Comparison of ENCODE assay signal across 26 cellular contexts in the genomic region with DNA sequence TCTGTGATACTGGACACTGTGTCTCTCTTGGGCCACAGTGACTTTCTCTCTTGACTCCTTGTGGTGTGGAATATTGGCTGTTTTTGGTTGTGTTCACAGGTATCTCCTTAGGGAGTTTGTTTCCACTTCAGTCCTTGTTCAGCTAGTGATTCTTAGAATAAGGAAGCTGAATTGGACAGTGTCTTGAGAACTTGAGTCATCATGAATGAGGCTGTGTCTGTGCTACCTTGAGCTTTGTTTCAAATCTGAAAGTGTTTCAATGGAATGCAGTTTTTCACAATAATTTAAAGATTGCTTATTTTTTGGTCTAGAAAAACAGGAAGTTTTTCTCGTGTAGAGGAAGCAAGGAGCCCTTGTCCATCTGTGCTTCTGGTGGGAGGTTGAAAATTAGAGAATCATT.
"Had no signal": no experiment of that assay in that cellular context is flagged by ENCODE, and none has a peak within 500 bp of the region (broad histone marks: within the 10 kb centered on the region; RNA-seq: fewer than 3 reads in every experiment).

No MANE protein-coding gene starts in this region.

- FAIRE-seq: astrocyte, RCC 7860, TTC549 had no signal

- DNase-seq: activated CD4-positive, alpha-beta T cell treated with anti-CD3 and anti-CD28 coated beads for 36 hours; activated CD4-positive, alpha-beta T cell treated with anti-CD3 and anti-CD28 coated beads, Interleukin-2, amount 50 U/mL, for 1 hour; activated CD8-positive, alpha-beta memory T cell treated with anti-CD3 and anti-CD28 coated beads, Interleukin-2, amount 50 U/mL, for 4 hours; activated CD8-positive, alpha-beta T cell treated with anti-CD3 and anti-CD28 coated beads for 36 hours; activated naive CD4-positive, alpha-beta T cell treated with Interleukin-2 at 50 U/mL for 16 hours; activated naive CD8-positive, alpha-beta T cell treated with anti-CD3 and anti-CD28 coated beads, Interleukin-2, amount 50 U/mL, for 24 hours; activated T-cell treated with anti-CD3 and anti-CD28 coated beads, Interleukin-2, amount 50 U/mL, for 1 hour; amniotic stem cell; cerebellar nuclear complex; Kasumi-1; KBM-7; NCI-H1092 treated with DMSO at 0.1 percent for 48 hours; NCI-H1436; NCI-H187; NCI-H2081; NCI-H510A treated with DMSO at 0.1 percent for 48 hours; NCI-H69; NK-92 treated with Interleukin-12 subunit alpha and Interleukin-12 subunit beta, amount 100 ng/mL, for 24 hours; SHP77 treated with DMSO at 0.1 percent for 48 hours; T-helper 2 cell; T1000; WERI-Rb-1 had no signal

- H3K36me3 ChIP-seq: WERI-Rb-1 had no signal

- H3K27ac ChIP-seq: WERI-Rb-1 had no signal

- ATAC-seq: activated CD4-positive, alpha-beta T cell treated with anti-CD3 and anti-CD28 coated beads for 36 hours; activated CD8-positive, alpha-beta T cell treated with anti-CD3 and anti-CD28 coated beads for 36 hours; activated naive CD4-positive, alpha-beta T cell treated with anti-CD3 and anti-CD28 coated beads, Interleukin-2, amount 50 U/mL, for 72 hours; activated naive CD8-positive, alpha-beta T cell treated with anti-CD3 and anti-CD28 coated beads, Interleukin-2, amount 50 U/mL, for 24 hours had no signal
